ENCODE assay signal across 15 cellular contexts in genomic region chr6:125273251-125273650, GRCh38. TPM values are rescaled to one million over a fixed set of nuclear protein-coding genes. Genes with fewer than 3 reads are reported as not detected.
DNase-seq lines count a peak whose midpoint lies in the region; ATAC-seq, FAIRE-seq and TF ChIP-seq lines count a peak whose summit lies in the region.
"Had no signal": no experiment of that assay in that cellular context is flagged by ENCODE, and none has a peak within 500 bp of the region (broad histone marks: within the 10 kb centered on the region; RNA-seq: fewer than 3 reads in every experiment).

No MANE protein-coding gene starts in this region.

- POLR2A ChIA-PET in HepG2 (lab: Yijun Ruan, JAX): no interaction called here

- H3K4ac ChIP-seq in mesenchymal stem cell (ENCODE audit: low read depth in 1 of 2, low read length in 2 of 2): no peak overlapping the region

- no peak overlapping the region for H4K8ac ChIP-seq in mesenchymal stem cell (ENCODE audit: low read length)

- no peaks in the 10 kb centered on the region for H3K9me3 ChIP-seq in HepG2 (ENCODE audit: low read length)
- H3K9me3 ChIP-seq in right lobe of liver: no peaks in the 10 kb centered on the region
- H3K9me3 ChIP-seq in RWPE2 (ENCODE audit: severe bottlenecking): no peaks in the 10 kb centered on the region
- no peaks in the 10 kb centered on the region for H3K9me3 ChIP-seq in mesenchymal stem cell (ENCODE audit: control insufficient read depth, low read length)
- H3K9me3 ChIP-seq: BE2C had no signal

- FAIRE-seq in HepG2 (lab: Jason Lieb, UNC) (no peak), urothelium cell line (lab: Jason Lieb, UNC) (peak; percentile 5)
- FAIRE-seq: G401.6, GM12892, GM18507, H54 had no signal

- 96% methylated on average over 8 of the region's 8 CpGs for WGBS in HepG2 (ENCODE audit: low lambda C conversion rate)
- WGBS in right lobe of liver (ENCODE audit: insufficient coverage, low coverage, low lambda C conversion rate, missing lambda C conversion rate): 96% methylated on average over 4 of the region's 8 CpGs
- WGBS in mesenchymal stem cell: 98% methylated on average over 8 of the region's 8 CpGs

- TF ChIP-seq CTCF in HepG2 (CRISPR knock-in tag; IDR thresholded peaks at IDR 0.05): no peak
- no peak for TF ChIP-seq CTCF in right lobe of liver (IDR thresholded peaks at IDR 0.05)
- TF ChIP-seq CTCF in RWPE2 (IDR thresholded peaks at IDR 0.05; ENCODE audit: poor library complexity, severe bottlenecking): no peak

- H3K36me3 ChIP-seq in HepG2 (replicated peaks in 1 of 2; ENCODE audit: control insufficient read depth in 1 of 2, insufficient read depth in 2 of 2, low read length in 2 of 2) (peaks cover 5 to 35% of the 10 kb centered on the region in 2 experiments), right lobe of liver (peaks cover 0 to 7% (median 0%) of the 10 kb centered on the region in 4 donors), RWPE2 (ENCODE audit: low read depth) (peaks cover 30% of the 10 kb centered on the region), mesenchymal stem cell (ENCODE audit: control insufficient read depth in 1 of 2, insufficient read depth in 2 of 2, low read depth in 1 of 2, low read length in 2 of 2) (peaks cover 32 to 66% of the 10 kb centered on the region in 2 experiments)

- H3K27ac ChIP-seq in HepG2 (ENCODE audit: extremely low read length, insufficient read depth, low read length): no peak overlapping the region
- no peak overlapping the region for H3K27ac ChIP-seq in right lobe of liver
- H3K27ac ChIP-seq in RWPE2 (ENCODE audit: poor library complexity, severe bottlenecking): peak overlapping the region; percentile 44
- H3K27ac ChIP-seq in mesenchymal stem cell (ENCODE audit: low read length, poor library complexity, severe bottlenecking): no peak overlapping the region

- H3K4me1 ChIP-seq in HepG2 (ENCODE audit: insufficient read depth, low read length) (no peaks in the 10 kb centered on the region), right lobe of liver (peaks cover 0 to 8% (median 0%) of the 10 kb centered on the region in 4 donors), RWPE2 (ENCODE audit: insufficient read depth, poor library complexity, severe bottlenecking) (peaks cover 14% of the 10 kb centered on the region), mesenchymal stem cell (ENCODE audit: control insufficient read depth, insufficient read depth, low read depth, low read length) (peaks cover 4% of the 10 kb centered on the region)

- peaks cover 8% of the 10 kb centered on the region for H3K79me1 ChIP-seq in mesenchymal stem cell (replicated peaks; ENCODE audit: low read length, poor library complexity, severe bottlenecking)

- no peak overlapping the region for H4K91ac ChIP-seq in mesenchymal stem cell (ENCODE audit: low read length)

- no peak for TF ChIP-seq POLR2A in HepG2 (IDR thresholded peaks at IDR 0.05; ENCODE audit: insufficient read depth in 1 of 2, low read depth in 2 of 2, low read length in 2 of 2)
- no peak for TF ChIP-seq POLR2A in right lobe of liver (IDR thresholded peaks at IDR 0.05)

- intact Hi-C loops in HepG2 (cut with micrococcal nuclease; ENCODE audit: unreplicated experiment) (no loop called here), right lobe of liver (cut with DNase I) (no loop called here)

- peak overlapping the region; percentile 26 for H2AK5ac ChIP-seq in mesenchymal stem cell (ENCODE audit: low read length, severe bottlenecking)

- no peaks in the 10 kb centered on the region for H3K79me2 ChIP-seq in HepG2 (ENCODE audit: insufficient read depth, low read length)

- no peak overlapping the region for H3K18ac ChIP-seq in mesenchymal stem cell (ENCODE audit: low read depth in 1 of 2, low read length in 2 of 2)

- H2BK15ac ChIP-seq in mesenchymal stem cell (ENCODE audit: low read depth, poor library complexity, severe bottlenecking): no peak overlapping the region

- ATAC-seq in HepG2: no peak
- ATAC-seq in right lobe of liver: no peak
- no peak for ATAC-seq in RWPE2 (ENCODE audit: low read depth)
- ATAC-seq: GM23338 had no signal

- H3K4me2 ChIP-seq in HepG2 (ENCODE audit: low read depth, low read length): no peak overlapping the region
- H3K4me2 ChIP-seq in mesenchymal stem cell (ENCODE audit: low read length, poor library complexity, severe bottlenecking): no peak overlapping the region
- H3K4me2 ChIP-seq: GM23338 had no signal

- H2AFZ ChIP-seq in HepG2 (ENCODE audit: low read length) (no peak overlapping the region), mesenchymal stem cell (ENCODE audit: low read depth, low read length) (no peak overlapping the region)
- H2AFZ ChIP-seq: GM23338 had no signal

- H3K27me3 ChIP-seq in HepG2 (ENCODE audit: control insufficient read depth in 1 of 2, insufficient read depth in 2 of 2, low read length in 2 of 2) (no peaks in the 10 kb centered on the region), right lobe of liver (no peaks in the 10 kb centered on the region), RWPE2 (ENCODE audit: insufficient read depth, poor library complexity, severe bottlenecking) (no peaks in the 10 kb centered on the region), mesenchymal stem cell (ENCODE audit: control insufficient read depth in 1 of 2, insufficient read depth in 1 of 2, low read length in 2 of 2) (no peaks in the 10 kb centered on the region)
- H3K27me3 ChIP-seq: BE2C had no signal

- TF ChIP-seq EP300 in HepG2 (IDR thresholded peaks at IDR 0.05; ENCODE audit: low read depth in 2 of 2, low read length in 2 of 2) (no peak), HepG2 (CRISPR knock-in tag; IDR thresholded peaks at IDR 0.05; ENCODE audit: borderline replicate concordance) (no peak)

- H3K9ac ChIP-seq in HepG2 (ENCODE audit: insufficient read depth, low read depth, low read length) (no peak overlapping the region), mesenchymal stem cell (ENCODE audit: low read length) (no peak overlapping the region)

- H3K4me3 ChIP-seq in HepG2 (replicated peaks in 1 of 3; ENCODE audit: insufficient read depth in 1 of 3, low read depth in 2 of 3, low read length in 3 of 3) (no peak overlapping the region), right lobe of liver (no peak overlapping the region), RWPE2 (ENCODE audit: severe bottlenecking) (no peak overlapping the region), mesenchymal stem cell (ENCODE audit: insufficient read depth in 1 of 2, low read depth in 1 of 2, low read length in 2 of 2) (no peak overlapping the region)
- H3K4me3 ChIP-seq: GM23338 had no signal

- TF ChIP-seq RAD21 in HepG2 (CRISPR knock-in tag; IDR thresholded peaks at IDR 0.05): no peak

- H2BK12ac ChIP-seq in mesenchymal stem cell (ENCODE audit: low read length in 2 of 2): no peak overlapping the region

- CTCF ChIA-PET in HepG2 (lab: Yijun Ruan, JAX; ENCODE audit: low intra/inter-chr PET ratio, low total read pairs): no interaction called here

- no peaks in the 10 kb centered on the region for H4K20me1 ChIP-seq in HepG2 (ENCODE audit: insufficient read depth, low read length)

- BruUV-seq in HepG2 (replicated peaks; lab: Mats Ljungman, UMichigan): no TSS peak

- in situ Hi-C loops in HepG2 (cut with HindIII; ENCODE audit: extremely low pct_ligation_motif_present, low pct_unique_long_range_greater_than_20kb): no loop called here

- H2BK120ac ChIP-seq in mesenchymal stem cell (ENCODE audit: low read depth, low read length): no peak overlapping the region

- no peak overlapping the region for H3K23ac ChIP-seq in mesenchymal stem cell (ENCODE audit: low read length in 2 of 2)

- H2BK5ac ChIP-seq in mesenchymal stem cell (ENCODE audit: low read depth, low read length, poor library complexity, severe bottlenecking): no peak overlapping the region

- H3K14ac ChIP-seq in mesenchymal stem cell (ENCODE audit: low read length in 2 of 2): no peak overlapping the region

- no peak for DNase-seq in HepG2 (ENCODE audit: low spot score)
- DNase-seq in right lobe of liver: no peak
- DNase-seq in RWPE2 (ENCODE audit: low spot score): no peak
- no peak for DNase-seq in mesenchymal stem cell
- DNase-seq in urothelium cell line (ENCODE audit: low spot score): no peak
- no peak for DNase-seq in GF-D8 (lab: John Stamatoyannopoulos, UW)
- no peak for DNase-seq in NCI-H2107 (lab: John Stamatoyannopoulos, UW)
- DNase-seq: CD4-positive, CD25-positive, alpha-beta regulatory T cell; CD8-positive, alpha-beta memory T cell had no signal

TF ChIP-seq in HepG2, 621 proteins besides CTCF, POLR2A, EP300 and RAD21 (continues in another document):
- 0 out of 2 replicates have a peak, but pooled peaks have one; percentile 8 for TF ChIP-seq KDM2A (CRISPR knock-in tag; IDR thresholded peaks at IDR 0.05; ENCODE audit: borderline replicate concordance, low read depth)

RNA-seq across cellular contexts. Expression of gene HDDC2, which starts 28.5 kb away (rescaled TPM):
- total RNA-seq in HepG2 (2016; rRNA removed; fragmentation: Illumina TruSeq; extraction: Trizol) (78.7 and 90.7 TPM in 2 replicates), right lobe of liver (10 to 100 TPM in 3 of 6 experiments, 1 to 10 TPM in 3; 6.8 to 15.6 (median 9.5) TPM)
- 88.3 and 123 TPM in 2 replicates for total RNA-seq in HepG2 (2016; cell fraction: cytosol; rRNA removed; fragmentation: Illumina TruSeq; extraction: Trizol; ENCODE audit: low read depth)
- total RNA-seq in HepG2 (2016; cell fraction: insoluble cytoplasmic fraction; rRNA removed; fragmentation: Illumina TruSeq; extraction: Trizol): 78.6 and 90.1 TPM in 2 replicates
- total RNA-seq in HepG2 (2016; cell fraction: membrane; rRNA removed; fragmentation: Illumina TruSeq; extraction: Trizol): 109 and 116 TPM in 2 replicates
- 36.7 and 41.9 TPM in 2 replicates for total RNA-seq in HepG2 (2016; cell fraction: nucleus; rRNA removed; fragmentation: Illumina TruSeq; extraction: Trizol)
- polyA plus RNA-seq in HepG2 (2011; rRNA removed): 67.3 and 76.7 TPM in 2 replicates
- polyA plus RNA-seq in HepG2 (2011; cell fraction: cytosol; rRNA removed): 67.0 and 70.1 TPM in 2 replicates
- 28.7 and 34.1 TPM in 2 replicates for polyA plus RNA-seq in HepG2 (2011; cell fraction: nucleus; rRNA removed)
- polyA plus RNA-seq in HepG2 (2012): 43.8 and 65.4 TPM in 2 replicates
- polyA plus RNA-seq in HepG2 (2016; cell fraction: cytosol; fragmentation: Illumina TruSeq; extraction: Trizol; ENCODE audit: low read depth): 157 and 182 TPM in 2 replicates
- polyA plus RNA-seq in HepG2 (2016; cell fraction: insoluble cytoplasmic fraction; fragmentation: Illumina TruSeq; extraction: Trizol; ENCODE audit: low read depth): 117 and 122 TPM in 2 replicates
- 128 and 148 TPM in 2 replicates for polyA plus RNA-seq in HepG2 (2016; cell fraction: membrane; fragmentation: Illumina TruSeq; extraction: Trizol; ENCODE audit: low read depth)
- 66.5 and 70.9 TPM in 2 replicates for polyA plus RNA-seq in HepG2 (2016; cell fraction: nucleus; fragmentation: Illumina TruSeq; extraction: Trizol; ENCODE audit: insufficient read depth, low read depth)
- polyA minus RNA-seq in HepG2 (2011; rRNA and poly(A)+ RNA removed; ENCODE audit: low replicate concordance): 17.2 and 19.5 TPM in 2 replicates
- 16.6 and 17.1 TPM in 2 replicates for polyA minus RNA-seq in HepG2 (2011; cell fraction: cytosol; rRNA and poly(A)+ RNA removed)
- polyA minus RNA-seq in HepG2 (2011; cell fraction: nucleus; rRNA and poly(A)+ RNA removed): 43.1 and 51.2 TPM in 2 replicates
- 47.5 TPM for polyA plus RNA-seq in mesenchymal stem cell (2013, experiment 1 of 2)
- 50.7 TPM for polyA plus RNA-seq in mesenchymal stem cell (2013, experiment 2 of 2)
